In genomic region chr12:34253674-34254073, GRCh38 we compare ENCODE assay signal across 16 cellular contexts.
DNase-seq lines count a peak whose midpoint lies in the region; ATAC-seq, FAIRE-seq and TF ChIP-seq lines count a peak whose summit lies in the region.
"Had no signal": no experiment of that assay in that cellular context is flagged by ENCODE, and none has a peak within 500 bp of the region (broad histone marks: within the 10 kb centered on the region; RNA-seq: fewer than 3 reads in every experiment).

No MANE protein-coding gene starts in this region.

- H3K79me2 ChIP-seq in endothelial cell of umbilical vein (ENCODE audit: control insufficient read depth, insufficient read depth, low read length), result no peaks in the 10 kb centered on the region

- BruUV-seq in Panc1 (replicated peaks; lab: Mats Ljungman, UMichigan), result no TSS peak
- no TSS peak for BruUV-seq in endothelial cell of umbilical vein (replicated peaks; lab: Mats Ljungman, UMichigan)

- TF ChIP-seq POLR2A in endothelial cell of umbilical vein (IDR thresholded peaks at IDR 0.05; ENCODE audit: low read depth, low read length), result no peak

- H3K27ac ChIP-seq in C4-2B (peak overlapping the region; percentile 79), Panc1 (ENCODE audit: low read length) (no peak overlapping the region), endothelial cell of umbilical vein (ENCODE audit: insufficient read depth, low read depth, low read length) (no peak overlapping the region)
- H3K27ac ChIP-seq: GM23248 had no signal

- dilution Hi-C loops in endothelial cell of umbilical vein (cut with MboI; ENCODE audit: extremely low pct_ligation_motif_present, low sequenced_read_pairs), result no loop called here

- H3K9ac ChIP-seq in endothelial cell of umbilical vein (replicated peaks; ENCODE audit: extremely low read depth, insufficient read depth, low read length), result no peak overlapping the region
- H3K9ac ChIP-seq: GM23248 had no signal

- no peak for TF ChIP-seq CTCF in C4-2B (conservative IDR thresholded peaks at IDR 0.05)
- no peak for TF ChIP-seq CTCF in Panc1 (IDR thresholded peaks at IDR 0.05)
- TF ChIP-seq CTCF in endothelial cell of umbilical vein (IDR thresholded peaks at IDR 0.05; ENCODE audit: extremely low read depth in 1 of 2, insufficient read depth in 1 of 2, low read depth in 1 of 2, low read length in 2 of 2), result no peak

- in situ Hi-C loops in Panc1 (cut with HindIII; ENCODE audit: low pct_unique_long_range_greater_than_20kb, low sequenced_read_pairs), result no loop called here
- in situ Hi-C loops in G401 (cut with HindIII; ENCODE audit: low sequenced_read_pairs), result no loop called here

- peaks cover 11% of the 10 kb centered on the region; the same call in 1 of the 2 replicates for H3K4me1 ChIP-seq in Panc1 (ENCODE audit: control insufficient read depth, insufficient read depth, low read length)
- H3K4me1 ChIP-seq in endothelial cell of umbilical vein (ENCODE audit: control insufficient read depth, extremely low read depth, insufficient read depth, low read length), result no peaks in the 10 kb centered on the region
- H3K4me1 ChIP-seq: HAP-1 had no signal

- H3K9me3 ChIP-seq in Panc1 (ENCODE audit: control insufficient read depth, insufficient read depth, low read depth, low read length) (no peaks in the 10 kb centered on the region), endothelial cell of umbilical vein (replicated peaks; ENCODE audit: control insufficient read depth, insufficient read depth, low read length) (peaks cover 3% of the 10 kb centered on the region)
- H3K9me3 ChIP-seq: HAP-1 had no signal

- no peak overlapping the region for H3K4me3 ChIP-seq in Panc1 (ENCODE audit: low read depth in 2 of 2, low read length in 2 of 2)
- H3K4me3 ChIP-seq in endothelial cell of umbilical vein (replicated peaks in 1 of 3; ENCODE audit: insufficient read depth in 1 of 3, low read depth in 1 of 3, low read length in 3 of 3), result no peak overlapping the region
- H3K4me3 ChIP-seq: GM12878, GM23248, HAP-1 had no signal

- H4K20me1 ChIP-seq in endothelial cell of umbilical vein (replicated peaks; ENCODE audit: control insufficient read depth, extremely low read depth, insufficient read depth, low read length), result no peaks in the 10 kb centered on the region

- CTCF ChIA-PET in Panc1 (lab: Charles Lee) (no interaction called here), endothelial cell of umbilical vein (lab: Charles Lee) (no interaction called here)

- ATAC-seq in Panc1, result peak; percentile 48; the same call in 1 of the 2 replicates
- ATAC-seq: GM12878 had no signal

- H3K4me2 ChIP-seq in endothelial cell of umbilical vein (ENCODE audit: insufficient read depth, low read length), result no peak overlapping the region

- no peaks in the 10 kb centered on the region for H3K27me3 ChIP-seq in Panc1 (ENCODE audit: control insufficient read depth, insufficient read depth, low read length)
- H3K27me3 ChIP-seq in endothelial cell of umbilical vein (ENCODE audit: control insufficient read depth in 2 of 2, insufficient read depth in 2 of 2, low read length in 2 of 2), result no peaks in the 10 kb centered on the region

- no peak overlapping the region for H2AFZ ChIP-seq in endothelial cell of umbilical vein (ENCODE audit: low read depth, low read length)
- H2AFZ ChIP-seq: GM23248 had no signal

- H3K9me1 ChIP-seq in endothelial cell of umbilical vein (replicated peaks; ENCODE audit: control insufficient read depth, extremely low read depth, insufficient read depth, low read length), result no peaks in the 10 kb centered on the region

- POLR2A ChIA-PET in Panc1 (lab: Charles Lee) (no interaction called here), endothelial cell of umbilical vein (lab: Charles Lee) (no interaction called here)

- intact Hi-C loops in Panc1 (cut with micrococcal nuclease; ENCODE audit: unreplicated experiment), result no loop called here
- intact Hi-C loops in endothelial cell of umbilical vein (cut with micrococcal nuclease), result loop anchor here (10.0 kb wide), 1 partner anchor 49 kb away; no protein-coding TSS in a partner anchor

- no peaks in the 10 kb centered on the region for H3K36me3 ChIP-seq in Panc1 (ENCODE audit: control insufficient read depth, insufficient read depth, low read length)
- no peaks in the 10 kb centered on the region for H3K36me3 ChIP-seq in endothelial cell of umbilical vein (ENCODE audit: control insufficient read depth in 2 of 2, extremely low read depth in 1 of 2, insufficient read depth in 2 of 2, low read length in 2 of 2)
- H3K36me3 ChIP-seq: HAP-1 had no signal

- DNase-seq in Panc1 (ENCODE audit: low read depth, low spot score) (no peak), endothelial cell of umbilical vein (ENCODE audit: low read depth, low spot score) (no peak), NCI-H1417 treated with DMSO at 0.1 percent for 48 hours (lab: John Stamatoyannopoulos, UW) (no peak), G401 (ENCODE audit: low spot score) (no peak), AG08396 (ENCODE audit: low spot score) (no peak)
- DNase-seq in activated CD8-positive, alpha-beta memory T cell treated with anti-CD3 and anti-CD28 coated beads for 24 hours, result no peak
- DNase-seq: CD4-positive, alpha-beta memory T cell; DMS153; DMS79 treated with DMSO at 0.1 percent for 48 hours; GM23248; Karpas-422; KBM-7 had no signal

- peak; percentile 15 for FAIRE-seq in endothelial cell of umbilical vein (lab: Jason Lieb, UNC)
- FAIRE-seq: GM19239 had no signal

TF ChIP-seq in endothelial cell of umbilical vein, 7 proteins besides CTCF, POLR2A, EP300 and RAD21:
- TF ChIP-seq POLR2AphosphoS5 (IDR thresholded peaks at IDR 0.05; ENCODE audit: insufficient read depth, low read depth, low read length) (no peak), EZH2 (IDR thresholded peaks at IDR 0.05; ENCODE audit: borderline replicate concordance, low read depth, low read length, severe bottlenecking) (no peak), GATA2 (IDR thresholded peaks at IDR 0.05; ENCODE audit: insufficient read depth, insufficient read length, low read depth, low read length) (no peak), JUN (IDR thresholded peaks at IDR 0.05; ENCODE audit: borderline replicate concordance, insufficient read depth, insufficient read length, low read depth) (no peak), MYC (IDR thresholded peaks at IDR 0.05; ENCODE audit: low read depth, low read length) (no peak), FOS (IDR thresholded peaks at IDR 0.05; ENCODE audit: borderline replicate concordance, insufficient read depth, low read length) (no peak), MAX (IDR thresholded peaks at IDR 0.05; ENCODE audit: insufficient read depth, insufficient read length) (no peak)
